8 cellular contexts compared by ENCODE assay signal in genomic region chrX:131812847-131813825, GRCh38.
DNase-seq lines count a peak whose midpoint lies in the region; ATAC-seq and TF ChIP-seq lines count a peak whose summit lies in the region.

No MANE protein-coding gene starts in this region.

- peaks cover 11% of the 10 kb centered on the region for H3K36me3 Mint-ChIP-seq in activated T-helper 2 cell treated with anti-CD3 and anti-CD28 coated beads, Interferon-gamma antibody, Interleukin-2, Interleukin-4, amounts not matched to agents 10 μg/mL and 5 μg/mL and 100 μg/mL, durations not matched to agents 14 hours and 24 hours and 36 hours (ENCODE audit: low read depth)

- H3K4me3 ChIP-seq in heart right ventricle = peak overlapping the region in 9 of 10 donors; percentile 21 to 60 (median 47)

- DNase-seq in GM13977 (ENCODE audit: low spot score) (peak; percentile 77), NOMO-1 treated with dmso at 0.1 percent for 144 hours (lab: John Stamatoyannopoulos, UW; ENCODE audit: unreplicated experiment) (peak; percentile 92), heart right ventricle (peak in 1 of 2 donors; percentile 53), RKO (ENCODE audit: low spot score) (no peak), NCI-H1105 treated with DMSO at 0.1 percent for 48 hours (lab: John Stamatoyannopoulos, UW) (no peak)
- peak; percentile 66 for DNase-seq in activated T-helper 2 cell treated with anti-CD3 and anti-CD28 coated beads, Interferon-gamma antibody, Interleukin-2, Interleukin-4, amounts not matched to agents 10 μg/mL and 5 μg/mL and 100 μg/mL, durations not matched to agents 14 hours and 24 hours and 36 hours (ENCODE audit: low spot score)
- peak; percentile 57 for DNase-seq in stimulated activated CD4-positive, alpha-beta T cell treated with anti-CD3 and anti-CD28 coated beads, Interleukin-15, amount 100 ng/mL, for 24 hours

- H3K4me1 Mint-ChIP-seq in activated T-helper 2 cell treated with anti-CD3 and anti-CD28 coated beads, Interferon-gamma antibody, Interleukin-2, Interleukin-4, amounts not matched to agents 10 μg/mL and 5 μg/mL and 100 μg/mL, durations not matched to agents 14 hours and 24 hours and 36 hours (ENCODE audit: low read depth) = peaks cover 24% of the 10 kb centered on the region

- ATAC-seq in HG02571 (IDR thresholded peaks at IDR 0.05; ENCODE audit: unreplicated experiment) = peak; percentile 82
- ATAC-seq in heart right ventricle = peak; percentile 88 to 96 (median 92)

- no peaks in the 10 kb centered on the region for H3K9me3 ChIP-seq in heart right ventricle

- H3K9me3 Mint-ChIP-seq in activated T-helper 2 cell treated with anti-CD3 and anti-CD28 coated beads, Interferon-gamma antibody, Interleukin-2, Interleukin-4, amounts not matched to agents 10 μg/mL and 5 μg/mL and 100 μg/mL, durations not matched to agents 14 hours and 24 hours and 36 hours = no peaks in the 10 kb centered on the region

- H3K36me3 ChIP-seq in heart right ventricle = no peaks in the 10 kb centered on the region

- H3K27me3 Mint-ChIP-seq in activated T-helper 2 cell treated with anti-CD3 and anti-CD28 coated beads, Interferon-gamma antibody, Interleukin-2, Interleukin-4, amounts not matched to agents 10 μg/mL and 5 μg/mL and 100 μg/mL, durations not matched to agents 14 hours and 24 hours and 36 hours (ENCODE audit: low read depth) = no peaks in the 10 kb centered on the region

- TF ChIP-seq CTCF in GM13977 (IDR thresholded peaks at IDR 0.05; ENCODE audit: extremely low read depth, insufficient read depth, missing control alignments) = peak; percentile 64
- TF ChIP-seq CTCF in heart right ventricle (IDR thresholded peaks at IDR 0.05) = peak in 7 of 9 donors; percentile 18 to 68 (median 46)

- in situ Hi-C loops in GM13977 (cut with MboI; ENCODE audit: low pct_unique_long_range_greater_than_20kb, low sequenced_read_pairs, unreplicated experiment) = no loop called here

- H3K27ac ChIP-seq in heart right ventricle = peak overlapping the region; percentile 28 to 91 (median 76)

- peaks cover 0 to 33% (median 0%) of the 10 kb centered on the region in 9 donors for H3K4me1 ChIP-seq in heart right ventricle

- 61 to 72% methylated on average over 11 of the region's 11 CpGs for WGBS in heart right ventricle, 2 donors

- peak overlapping the region; percentile 89 for H3K27ac Mint-ChIP-seq in activated T-helper 2 cell treated with anti-CD3 and anti-CD28 coated beads, Interferon-gamma antibody, Interleukin-2, Interleukin-4, amounts not matched to agents 10 μg/mL and 5 μg/mL and 100 μg/mL, durations not matched to agents 14 hours and 24 hours and 36 hours

- peak overlapping the region; percentile 67 for H3K4me3 Mint-ChIP-seq in activated T-helper 2 cell treated with anti-CD3 and anti-CD28 coated beads, Interferon-gamma antibody, Interleukin-2, Interleukin-4, amounts not matched to agents 10 μg/mL and 5 μg/mL and 100 μg/mL, durations not matched to agents 14 hours and 24 hours and 36 hours (ENCODE audit: low read depth)

- H3K27me3 ChIP-seq in heart right ventricle = peaks cover 0 to 7% (median 0%) of the 10 kb centered on the region in 7 donors

- intact Hi-C loops in activated T-helper 2 cell treated with anti-CD3 and anti-CD28 coated beads, Interferon-gamma antibody, Interleukin-2, Interleukin-4, amounts not matched to agents 10 μg/mL and 5 μg/mL and 100 μg/mL, durations not matched to agents 14 hours and 24 hours and 36 hours (cut with micrococcal nuclease) = loop anchor here (2.0 kb wide), 1 partner anchor 16 kb away; no protein-coding TSS in a partner anchor
- intact Hi-C loops in heart right ventricle (cut with DNase I) = loop anchor here in 1 of 10 donors (2.0 to 10.0 kb wide), 2 partner anchors 20 to 68 kb away; no protein-coding TSS in a partner anchor

Comparison
In these comparisons a context has a peak if more than half of its experiments do, and no peak if none do; other contexts are left out.
1. DNase-seq: peak in GM13977 (single experiment), NOMO-1 treated with dmso at 0.1 percent for 144 hours (single experiment), activated T-helper 2 cell treated with anti-CD3 and anti-CD28 coated beads, Interferon-gamma antibody, Interleukin-2, Interleukin-4, amounts not matched to agents 10 μg/mL and 5 μg/mL and 100 μg/mL, durations not matched to agents 14 hours and 24 hours and 36 hours (single experiment) and stimulated activated CD4-positive, alpha-beta T cell treated with anti-CD3 and anti-CD28 coated beads, Interleukin-15, amount 100 ng/mL, for 24 hours (single experiment); none in RKO (single experiment) and NCI-H1105 treated with DMSO at 0.1 percent for 48 hours (single experiment).